18 cellular contexts compared by ENCODE assay signal in genomic region chr2:133642831-133643230, GRCh38.
A peak's percentile ranks its signal among the peaks of the same experiment; 100 is the strongest.
DNase-seq lines count a peak whose midpoint lies in the region; ATAC-seq and TF ChIP-seq lines count a peak whose summit lies in the region.
"Had no signal": no experiment of that assay in that cellular context is flagged by ENCODE, and none has a peak within 500 bp of the region (broad histone marks: within the 10 kb centered on the region; RNA-seq: fewer than 3 reads in every experiment).

No MANE protein-coding gene starts in this region.

- no peaks in the 10 kb centered on the region for H3K36me3 ChIP-seq in gastrocnemius medialis
- no peaks in the 10 kb centered on the region for H3K36me3 ChIP-seq in mucosa of descending colon (ENCODE audit: low read depth)
- H3K36me3 ChIP-seq: esophagus muscularis mucosa, pancreas, tibial nerve, WERI-Rb-1 had no signal

- POLR2A ChIA-PET in AG04449 (lab: Yijun Ruan, JAX): no interaction called here

- H3K9me3 ChIP-seq in gastrocnemius medialis: no peaks in the 10 kb centered on the region
- H3K9me3 ChIP-seq in mucosa of descending colon: no peaks in the 10 kb centered on the region
- H3K9me3 ChIP-seq: esophagus muscularis mucosa, pancreas, tibial nerve had no signal

- intact Hi-C loops in gastrocnemius medialis (cut with DNase I; ENCODE audit: low total_unique reads) (no loop called here), mucosa of descending colon (cut with DNase I, micrococcal nuclease) (no loop called here)

- no peak overlapping the region for H3K4me3 Mint-ChIP-seq in chondrocyte (ENCODE audit: unreplicated experiment)
- H3K4me3 Mint-ChIP-seq: IgD-negative memory B cell had no signal

- H3K27me3 ChIP-seq in gastrocnemius medialis: no peaks in the 10 kb centered on the region
- H3K27me3 ChIP-seq: esophagus muscularis mucosa, tibial nerve had no signal

- no peak overlapping the region for H3K27ac ChIP-seq in gastrocnemius medialis
- H3K27ac ChIP-seq: esophagus muscularis mucosa, pancreas, WERI-Rb-1 had no signal

- no peaks in the 10 kb centered on the region for H3K9me3 Mint-ChIP-seq in chondrocyte (ENCODE audit: low read depth)

- peaks cover 2% of the 10 kb centered on the region for H3K36me3 Mint-ChIP-seq in chondrocyte (ENCODE audit: low read depth)
- H3K36me3 Mint-ChIP-seq: IgD-negative memory B cell had no signal

- ATAC-seq in gastrocnemius medialis (no peak), mucosa of descending colon (no peak)

- peaks cover 20% of the 10 kb centered on the region for H3K4me1 Mint-ChIP-seq in chondrocyte (ENCODE audit: low read depth)
- H3K4me1 Mint-ChIP-seq: IgD-negative memory B cell had no signal

- no peaks in the 10 kb centered on the region for H3K4me1 ChIP-seq in gastrocnemius medialis
- no peaks in the 10 kb centered on the region for H3K4me1 ChIP-seq in mucosa of descending colon (ENCODE audit: low read depth)
- H3K4me1 ChIP-seq: pancreas had no signal

- in situ Hi-C loops in gastrocnemius medialis (cut with MboI; ENCODE audit: low sequenced_read_pairs in 4 of 4): no loop called here

- TF ChIP-seq CTCF in AG04449 (IDR thresholded peaks at IDR 0.05; ENCODE audit: insufficient read depth, low read length, missing control alignments) (no peak), chondrocyte (IDR thresholded peaks at IDR 0.05) (no peak), gastrocnemius medialis (IDR thresholded peaks at IDR 0.05 in 4 of 5, conservative IDR thresholded peaks at IDR 0.05 in 1 of 5) (no peak), mucosa of descending colon (IDR thresholded peaks at IDR 0.05) (no peak)

- TF ChIP-seq POLR2A in gastrocnemius medialis (IDR thresholded peaks at IDR 0.05): no peak

- DNase-seq in AG04449 (ENCODE audit: low read depth, low spot score): peak; percentile 64
- DNase-seq in NCI-H226: peak; percentile 22
- DNase-seq in chondrocyte (ENCODE audit: low spot score): no peak
- peak; percentile 8 for DNase-seq in kidney glomerular epithelial cell (lab: John Stamatoyannopoulos, UW)
- no peak for DNase-seq in stimulated activated naive CD4-positive, alpha-beta T cell (lab: John Stamatoyannopoulos, UW)
- DNase-seq in activated CD4-positive, alpha-beta T cell treated with anti-CD3 and anti-CD28 coated beads for 4 hours: no peak
- DNase-seq in gastrocnemius medialis: no peak
- DNase-seq in mucosa of descending colon: no peak
- DNase-seq: dermis blood vessel endothelial cell; NCI-H1092 treated with DMSO at 0.1 percent for 48 hours; NCI-H2107; pancreas; small intestine; stimulated activated CD4-positive, alpha-beta T cell treated with anti-CD3 and anti-CD28 coated beads, Interleukin-4, amount 100 ng/mL, for 4 hours; WERI-Rb-1 had no signal

- H3K4me3 ChIP-seq in AG04449 (ENCODE audit: low read depth, low read length) (no peak overlapping the region), gastrocnemius medialis (no peak overlapping the region), mucosa of descending colon (no peak overlapping the region)
- H3K4me3 ChIP-seq: esophagus muscularis mucosa, pancreas, tibial nerve had no signal

- no peaks in the 10 kb centered on the region for H3K27me3 Mint-ChIP-seq in chondrocyte (ENCODE audit: low read depth)

- CTCF ChIA-PET in AG04449 (lab: Yijun Ruan, JAX): interaction anchor here (1.1 kb wide), 2 partner anchors 75 to 201 kb away, joined by 3 read pairs; partner anchors contain the start of gene NCKAP5

- H3K27ac Mint-ChIP-seq in chondrocyte (ENCODE audit: unreplicated experiment): peak overlapping the region; percentile 5
- H3K27ac Mint-ChIP-seq: IgD-negative memory B cell had no signal

Comparison
In these comparisons a context has a peak if more than half of its experiments do, and no peak if none do; other contexts are left out.
1. DNase-seq: peak in AG04449 (single experiment), NCI-H226 (single experiment) and kidney glomerular epithelial cell (single experiment); none in chondrocyte (single experiment), stimulated activated naive CD4-positive, alpha-beta T cell (0 of 6), activated CD4-positive, alpha-beta T cell treated with anti-CD3 and anti-CD28 coated beads for 4 hours (0 of 2), gastrocnemius medialis (0 of 2) and mucosa of descending colon (0 of 3).